In the genomic region with DNA sequence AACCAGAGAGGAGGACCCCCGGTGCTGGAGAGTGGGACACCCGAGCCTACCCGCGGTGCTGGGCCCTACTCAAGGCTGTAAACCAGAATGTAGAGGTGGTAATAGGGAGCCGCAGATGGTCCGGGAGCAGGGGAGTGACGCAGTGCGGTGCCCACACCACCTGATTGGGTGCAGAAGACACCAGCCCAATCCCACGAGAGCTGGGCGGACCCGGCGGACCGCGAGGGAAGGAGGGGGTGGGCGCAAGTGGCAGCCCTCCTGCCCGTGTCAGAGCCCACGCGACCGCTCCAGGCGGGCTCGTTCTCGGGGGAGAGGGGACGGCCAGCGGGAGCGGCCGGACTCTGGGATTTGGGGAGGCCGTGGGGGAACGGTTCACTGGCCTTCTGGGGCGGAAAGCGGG, we compare ENCODE assay signal across 8 cellular contexts.
DNase-seq lines count a peak whose midpoint lies in the region; ATAC-seq and TF ChIP-seq lines count a peak whose summit lies in the region.

No MANE protein-coding gene starts in this region.

- peak overlapping the region; percentile 96 for H2AFZ ChIP-seq in GM23338

- no peak overlapping the region for H3K27ac Mint-ChIP-seq in GM23338

- H3K9me3 Mint-ChIP-seq in GM23338 = no peaks in the 10 kb centered on the region; the same call in 2 of the 3 replicates

- H3K27me3 Mint-ChIP-seq in GM23338 (ENCODE audit: insufficient read depth, low read depth, poor library complexity) = peaks cover 30% of the 10 kb centered on the region

- H3K4me1 ChIP-seq in GM23338 (ENCODE audit: insufficient read depth) (peaks cover 3% of the 10 kb centered on the region), sigmoid colon (peaks cover 0 to 16% (median 13%) of the 10 kb centered on the region in 4 donors)

- TF ChIP-seq POLR2A in sigmoid colon (IDR thresholded peaks at IDR 0.05) = no peak

- H3K79me2 ChIP-seq in GM23338 (replicated peaks; ENCODE audit: insufficient read depth) = no peaks in the 10 kb centered on the region

- in situ Hi-C loops in astrocyte of the spinal cord (cut with HindIII; ENCODE audit: low sequenced_read_pairs) = no loop called here

- H3K36me3 Mint-ChIP-seq in GM23338 (ENCODE audit: low read depth) = no peaks in the 10 kb centered on the region; the same call in 2 of the 3 replicates

- ATAC-seq in GM23338 (peak; percentile 43), HG03342 (IDR thresholded peaks at IDR 0.05; ENCODE audit: unreplicated experiment) (no peak), GM18873 (IDR thresholded peaks at IDR 0.05; ENCODE audit: low FRiP score, unreplicated experiment) (no peak)

- DNase-seq in GM23338 (ENCODE audit: low spot score) = no peak
- peak; percentile 62 for DNase-seq in astrocyte of the spinal cord (ENCODE audit: low read depth, low spot score)
- peak; percentile 81 for DNase-seq in sigmoid colon
- DNase-seq in HPDE6-E6E7 (ENCODE audit: extremely low spot score) = no peak
- no peak for DNase-seq in GM10266 (ENCODE audit: extremely low spot score)

- H3K36me3 ChIP-seq in GM23338 (ENCODE audit: insufficient read depth) = no peaks in the 10 kb centered on the region
- no peaks in the 10 kb centered on the region for H3K36me3 ChIP-seq in sigmoid colon

- H3F3A ChIP-seq in GM23338 (replicated peaks; ENCODE audit: low read depth) = no peaks in the 10 kb centered on the region

- H3K4me2 ChIP-seq in GM23338 = peak overlapping the region; percentile 95

- no peak for TF ChIP-seq EP300 in sigmoid colon (IDR thresholded peaks at IDR 0.05)

- no peak for TF ChIP-seq CTCF in GM23338 (conservative IDR thresholded peaks at IDR 0.05; ENCODE audit: low read depth in 2 of 2)
- TF ChIP-seq CTCF in astrocyte of the spinal cord (IDR thresholded peaks at IDR 0.05; ENCODE audit: low read depth, low read length) = no peak
- TF ChIP-seq CTCF in sigmoid colon (IDR thresholded peaks at IDR 0.05) = no peak
- TF ChIP-seq CTCF in GM10266 (IDR thresholded peaks at IDR 0.05; ENCODE audit: control insufficient read depth, insufficient read depth, low read depth, missing control alignments) = no peak

- peaks cover 9% of the 10 kb centered on the region for H3K4me1 Mint-ChIP-seq in GM23338

- intact Hi-C loops in sigmoid colon (cut with DNase I) = loop anchor here (2.0 to 5.0 kb wide), 2 partner anchors 49 to 92 kb away; no protein-coding TSS in a partner anchor

- H3K27ac ChIP-seq in GM23338 (ENCODE audit: low read depth) (no peak overlapping the region), sigmoid colon (peak overlapping the region; percentile 73 to 86 (median 78))

- WGBS in sigmoid colon, 2 donors = 23 to 25% methylated on average over 30 of the region's 30 CpGs

- peaks cover 54% of the 10 kb centered on the region for H3K27me3 ChIP-seq in GM23338 (ENCODE audit: insufficient read depth)
- no peaks in the 10 kb centered on the region for H3K27me3 ChIP-seq in sigmoid colon

- H3K4me3 ChIP-seq in GM23338 (peak overlapping the region; percentile 65), astrocyte of the spinal cord (ENCODE audit: low read depth, low read length) (peak overlapping the region; percentile 28), iPS-18c (ENCODE audit: insufficient read depth, low read depth, low read length) (peak overlapping the region; percentile 35; the same call in 1 of the 2 replicates), sigmoid colon (peak overlapping the region; percentile 41 to 71 (median 56))

- no peaks in the 10 kb centered on the region for H3K9me2 ChIP-seq in GM23338 (ENCODE audit: insufficient read depth)

- peak overlapping the region; percentile 68 for H3K4me3 Mint-ChIP-seq in GM23338

- H3K9me3 ChIP-seq in iPS-18c (ENCODE audit: control insufficient read depth, insufficient read depth, low read length) (peaks cover 1% of the 10 kb centered on the region), sigmoid colon (no peaks in the 10 kb centered on the region)

- H4K20me1 ChIP-seq in GM23338 (replicated peaks; ENCODE audit: insufficient read depth) = no peaks in the 10 kb centered on the region

TF ChIP-seq in GM23338, 12 proteins besides CTCF, POLR2A, EP300 and RAD21 (continues in another document):
- no peak for TF ChIP-seq ZNF114 (CRISPR knock-in tag; IDR thresholded peaks at IDR 0.05)
- TF ChIP-seq POLR2AphosphoS5 (IDR thresholded peaks at IDR 0.05; ENCODE audit: low read depth) = no peak
- TF ChIP-seq ZNF462 (CRISPR knock-in tag; IDR thresholded peaks at IDR 0.05) = no peak
- TF ChIP-seq, protein P1, sequence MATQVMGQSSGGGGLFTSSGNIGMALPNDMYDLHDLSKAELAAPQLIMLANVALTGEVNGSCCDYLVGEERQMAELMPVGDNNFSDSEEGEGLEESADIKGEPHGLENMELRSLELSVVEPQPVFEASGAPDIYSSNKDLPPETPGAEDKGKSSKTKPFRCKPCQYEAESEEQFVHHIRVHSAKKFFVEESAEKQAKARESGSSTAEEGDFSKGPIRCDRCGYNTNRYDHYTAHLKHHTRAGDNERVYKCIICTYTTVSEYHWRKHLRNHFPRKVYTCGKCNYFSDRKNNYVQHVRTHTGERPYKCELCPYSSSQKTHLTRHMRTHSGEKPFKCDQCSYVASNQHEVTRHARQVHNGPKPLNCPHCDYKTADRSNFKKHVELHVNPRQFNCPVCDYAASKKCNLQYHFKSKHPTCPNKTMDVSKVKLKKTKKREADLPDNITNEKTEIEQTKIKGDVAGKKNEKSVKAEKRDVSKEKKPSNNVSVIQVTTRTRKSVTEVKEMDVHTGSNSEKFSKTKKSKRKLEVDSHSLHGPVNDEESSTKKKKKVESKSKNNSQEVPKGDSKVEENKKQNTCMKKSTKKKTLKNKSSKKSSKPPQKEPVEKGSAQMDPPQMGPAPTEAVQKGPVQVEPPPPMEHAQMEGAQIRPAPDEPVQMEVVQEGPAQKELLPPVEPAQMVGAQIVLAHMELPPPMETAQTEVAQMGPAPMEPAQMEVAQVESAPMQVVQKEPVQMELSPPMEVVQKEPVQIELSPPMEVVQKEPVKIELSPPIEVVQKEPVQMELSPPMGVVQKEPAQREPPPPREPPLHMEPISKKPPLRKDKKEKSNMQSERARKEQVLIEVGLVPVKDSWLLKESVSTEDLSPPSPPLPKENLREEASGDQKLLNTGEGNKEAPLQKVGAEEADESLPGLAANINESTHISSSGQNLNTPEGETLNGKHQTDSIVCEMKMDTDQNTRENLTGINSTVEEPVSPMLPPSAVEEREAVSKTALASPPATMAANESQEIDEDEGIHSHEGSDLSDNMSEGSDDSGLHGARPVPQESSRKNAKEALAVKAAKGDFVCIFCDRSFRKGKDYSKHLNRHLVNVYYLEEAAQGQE (IDR thresholded peaks at IDR 0.05; ENCODE audit: unreplicated experiment) = no peak
- TF ChIP-seq CREB1 (CRISPR knock-in tag; IDR thresholded peaks at IDR 0.05; ENCODE audit: low read depth) = no peak
- no peak for TF ChIP-seq JUNB (IDR thresholded peaks at IDR 0.05; ENCODE audit: unreplicated experiment)

Comparison
In these comparisons a context has a peak if more than half of its experiments do, and no peak if none do; other contexts are left out.
1. DNase-seq: peak in astrocyte of the spinal cord (single experiment) and sigmoid colon (single experiment); none in GM23338 (single experiment), HPDE6-E6E7 (single experiment) and GM10266 (single experiment).
2. Peak in every context shown above with its lines, with median percentiles within 50 percentile points of each other: H3K4me3 ChIP-seq.